ENCODE assay signal across 8 cellular contexts in genomic region chr1:63522891-63523728, GRCh38. TPM values are rescaled to one million over a fixed set of nuclear protein-coding genes. Genes with fewer than 3 reads are reported as not detected.
DNase-seq lines count a peak whose midpoint lies in the region; ATAC-seq and TF ChIP-seq lines count a peak whose summit lies in the region.

Gene EFCAB7 (plus strand): TSS chr1:63523525. CDS start chr1:63525573, 2,048 bp downstream.
Gene ITGB3BP (minus strand): TSS chr1:63523225. CDS start chr1:63523133, 92 bp downstream.

- 0% methylated on average over 47 to 50 of the region's 50 CpGs for WGBS in lung, 2 donors

- H3K27ac Mint-ChIP-seq in CD4-positive, alpha-beta memory T cell: peak within 1 kb of the TSS; percentile 93 to 99 (median 97)

- H3K27me3 ChIP-seq in CD4-positive, alpha-beta memory T cell (ENCODE audit: insufficient read depth, low read length): no peaks in the 10 kb centered on the region
- no peaks in the 10 kb centered on the region for H3K27me3 ChIP-seq in lung (ENCODE audit: control insufficient read depth, insufficient read depth)

- CTCF ChIA-PET in CD4-positive, alpha-beta memory T cell (lab: Charles Lee; ENCODE audit: partially characterized antibody): interaction anchor here (1.4 kb wide), 1 partner anchor 15 kb away, joined by 6 read pairs; no protein-coding TSS in a partner anchor

- intact Hi-C loops in CD4-positive, alpha-beta memory T cell (cut with micrococcal nuclease): loop anchor here (1.0 to 10.0 kb wide), 8 partner anchors 70 to 1898 kb away; partner anchors contain the start of genes ALG6, LEPR, LEPROT and PGM1

- H3K9me3 ChIP-seq in CD4-positive, alpha-beta memory T cell (ENCODE audit: control insufficient read depth in 1 of 2, low read length in 2 of 2): no peaks in the 10 kb centered on the region
- no peaks in the 10 kb centered on the region for H3K9me3 ChIP-seq in lung (ENCODE audit: control insufficient read depth in 2 of 2, insufficient read depth in 1 of 2, low read length in 1 of 2)

- POLR2A ChIA-PET in CD4-positive, alpha-beta memory T cell (lab: Charles Lee; ENCODE audit: partially characterized antibody): interaction anchor here (0.6 to 1.5 kb wide), 8 partner anchors 15 to 1088 kb away, joined by 3 to 4 read pairs (median 3); partner anchors contain the start of genes ALG6 and PGM1

- H3K4me1 ChIP-seq in CD4-positive, alpha-beta memory T cell (ENCODE audit: insufficient read depth, low read length): peaks cover 25% of the 10 kb centered on the region
- H3K4me1 ChIP-seq in lung (ENCODE audit: control insufficient read depth in 2 of 2, insufficient read depth in 2 of 2, low read length in 2 of 2): peaks cover 0 to 4% of the 10 kb centered on the region in 2 donors

- peak within 1 kb of the TSS; percentile 89 to 98 (median 93) for H3K4me3 Mint-ChIP-seq in CD4-positive, alpha-beta memory T cell

- peak within 1 kb of the TSS; percentile 79 for H3K27ac ChIP-seq in CD4-positive, alpha-beta memory T cell (ENCODE audit: low read depth, low read length)
- H3K27ac ChIP-seq in lung (ENCODE audit: low read depth in 1 of 2, low read length in 1 of 2): peak within 1 kb of the TSS; percentile 73 to 85

- H3K27me3 Mint-ChIP-seq in CD4-positive, alpha-beta memory T cell: no peaks in the 10 kb centered on the region

- H3K36me3 ChIP-seq in CD4-positive, alpha-beta memory T cell (ENCODE audit: insufficient read depth, low read length): no peaks in the 10 kb centered on the region
- no peaks in the 10 kb centered on the region for H3K36me3 ChIP-seq in lung (ENCODE audit: control insufficient read depth in 2 of 2, insufficient read depth in 2 of 2, low read length in 2 of 2)

- TF ChIP-seq CTCF in lung (IDR thresholded peaks at IDR 0.05; ENCODE audit: control extremely low read depth, extremely low read depth): no peak

- H3K4me1 Mint-ChIP-seq in CD4-positive, alpha-beta memory T cell: peaks cover 7 to 50% (median 22%) of the 10 kb centered on the region in 4 donors

- ATAC-seq in GM19455 (IDR thresholded peaks at IDR 0.05; ENCODE audit: unreplicated experiment) (peak; percentile 86), lung (ENCODE audit: insufficient read depth, low FRiP score) (peak; percentile 94)

- no peaks in the 10 kb centered on the region for H3K9me3 Mint-ChIP-seq in CD4-positive, alpha-beta memory T cell

- peak within 1 kb of the TSS; percentile 92 to 94 for H3K4me3 ChIP-seq in CD4-positive, alpha-beta memory T cell (ENCODE audit: low read length in 2 of 2)
- H3K4me3 ChIP-seq in lung: peak within 1 kb of the TSS; percentile 45

- DNase-seq in CD4-positive, alpha-beta memory T cell: peak; percentile 81 to 84 (median 81)
- peak; percentile 88 for DNase-seq in HK-2 (ENCODE audit: unreplicated experiment)
- peak; percentile 96 for DNase-seq in NCI-H82 treated with DMSO at 0.1 percent for 48 hours (lab: John Stamatoyannopoulos, UW; ENCODE audit: unreplicated experiment)
- DNase-seq in activated CD8-positive, alpha-beta memory T cell treated with anti-CD3 and anti-CD28 coated beads for 1 hour (ENCODE audit: extremely low read depth in 1 of 2, low read depth in 1 of 2): peak; percentile 45 to 68
- peak; percentile 66 for DNase-seq in effector CD4-positive, alpha-beta T cell
- DNase-seq in lung (ENCODE audit: low spot score): peak; percentile 85
- peak; percentile 71 to 80 (median 71) for DNase-seq in stimulated activated CD4-positive, alpha-beta T cell treated with anti-CD3 and anti-CD28 coated beads, TNF-alpha, amount 100 ng/mL, for 24 hours (ENCODE audit: low read depth in 3 of 3)

- peaks cover 0 to 20% of the 10 kb centered on the region in 2 donors for H3K36me3 Mint-ChIP-seq in CD4-positive, alpha-beta memory T cell

RNA-seq across cellular contexts. Expression of gene EFCAB7, which starts in this region (rescaled TPM):
- 10 to 100 TPM in 1 of 2 experiments, 1 to 10 TPM in 1; 9.8 to 15.1 TPM for total RNA-seq in CD4-positive, alpha-beta memory T cell
- polyA plus RNA-seq in CD4-positive, alpha-beta memory T cell: 1 to 10 TPM; 4.3 to 6.2 TPM
- total RNA-seq in lung: 10 to 100 TPM in 1 of 2 donors, 1 to 10 TPM in 1; 5.6 to 29.0 TPM
- 1 to 10 TPM; 3.3 to 5.9 TPM for polyA plus RNA-seq in lung

RNA-seq across cellular contexts. Expression of gene ITGB3BP, which starts in this region (rescaled TPM):
- 10 to 100 TPM; 26.4 to 27.8 TPM for total RNA-seq in CD4-positive, alpha-beta memory T cell
- polyA plus RNA-seq in CD4-positive, alpha-beta memory T cell: 10 to 100 TPM; 18.7 to 25.7 TPM
- 10 to 100 TPM; 17.4 to 31.1 TPM for total RNA-seq in lung
- polyA plus RNA-seq in lung: 10 to 100 TPM in 1 of 2 donors, 1 to 10 TPM in 1; 7.0 to 36.5 TPM

Comparison
In these comparisons a context has a peak if more than half of its experiments do, and no peak if none do; other contexts are left out.
1. Peak in every context shown above with its lines: DNase-seq, ATAC-seq, H3K4me3 ChIP-seq and H3K27ac ChIP-seq.